1 cellular context compared by ENCODE assay signal in the genomic region with DNA sequence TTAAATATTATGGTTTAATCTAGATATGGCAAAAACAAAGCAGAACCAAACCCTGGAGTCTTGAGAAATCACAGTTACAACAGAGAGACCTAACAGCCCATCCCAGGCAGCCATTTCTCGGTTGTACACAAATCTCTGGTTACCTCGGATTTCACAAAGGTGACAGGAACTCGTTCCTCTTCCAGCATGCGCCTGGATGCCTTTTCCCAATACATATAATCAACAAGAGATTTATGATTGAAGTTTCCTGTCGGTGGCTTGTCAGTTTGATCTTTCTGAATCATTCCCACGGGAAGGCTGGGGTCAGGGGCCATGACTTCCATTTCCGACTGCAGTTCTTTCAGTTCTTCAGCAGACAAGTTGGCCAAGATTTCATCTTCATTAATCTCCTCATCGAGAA.
TF ChIP-seq lines count a peak whose summit lies in the region.

No MANE protein-coding gene starts in this region.

TF ChIP-seq in HepG2, 621 proteins besides CTCF, POLR2A, EP300 and RAD21:
- no peak for TF ChIP-seq ZNF333 (CRISPR knock-in tag; IDR thresholded peaks at IDR 0.05; ENCODE audit: borderline replicate concordance)
- no peak for TF ChIP-seq ASH2L (IDR thresholded peaks at IDR 0.05; ENCODE audit: insufficient read length, low read depth, low read length)
- TF ChIP-seq ZNF629 (CRISPR knock-in tag; conservative IDR thresholded peaks at IDR 0.05), result no peak
- no peak for TF ChIP-seq SIX1 (CRISPR knock-in tag; IDR thresholded peaks at IDR 0.05; ENCODE audit: borderline replicate concordance)
- TF ChIP-seq ZNF12 (CRISPR knock-in tag; IDR thresholded peaks at IDR 0.05), result no peak
- TF ChIP-seq ZNF558 (CRISPR knock-in tag; IDR thresholded peaks at IDR 0.05; ENCODE audit: borderline replicate concordance), result no peak
- no peak for TF ChIP-seq HCFC1 (IDR thresholded peaks at IDR 0.05; ENCODE audit: low read depth, low read length)
- TF ChIP-seq, protein P1, sequence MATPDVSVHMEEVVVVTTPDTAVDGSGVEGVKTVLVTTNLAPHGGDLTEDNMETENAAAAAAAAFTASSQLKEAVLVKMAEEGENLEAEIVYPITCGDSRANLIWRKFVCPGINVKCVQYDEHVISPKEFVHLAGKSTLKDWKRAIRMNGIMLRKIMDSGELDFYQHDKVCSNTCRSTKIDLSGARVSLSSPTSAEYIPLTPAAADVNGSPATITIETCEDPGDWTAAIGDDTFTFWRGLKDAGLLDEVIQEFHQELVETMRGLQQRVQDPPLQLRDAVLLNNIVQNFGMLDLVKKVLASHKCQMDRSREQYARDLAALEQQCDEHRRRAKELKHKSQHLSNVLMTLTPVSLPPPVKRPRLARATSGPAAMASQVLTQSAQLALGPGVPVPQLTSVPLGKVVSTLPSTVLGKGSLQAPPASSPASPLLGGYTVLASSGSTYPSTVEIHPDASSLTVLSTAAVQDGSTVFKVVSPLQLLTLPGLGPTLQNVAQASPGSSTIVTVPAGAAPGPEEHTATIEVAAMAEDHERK (CRISPR knock-in tag; IDR thresholded peaks at IDR 0.05; ENCODE audit: low read depth), result no peak
- TF ChIP-seq ZFP36L2 (CRISPR knock-in tag; IDR thresholded peaks at IDR 0.05), result no peak
- TF ChIP-seq, protein P2, sequence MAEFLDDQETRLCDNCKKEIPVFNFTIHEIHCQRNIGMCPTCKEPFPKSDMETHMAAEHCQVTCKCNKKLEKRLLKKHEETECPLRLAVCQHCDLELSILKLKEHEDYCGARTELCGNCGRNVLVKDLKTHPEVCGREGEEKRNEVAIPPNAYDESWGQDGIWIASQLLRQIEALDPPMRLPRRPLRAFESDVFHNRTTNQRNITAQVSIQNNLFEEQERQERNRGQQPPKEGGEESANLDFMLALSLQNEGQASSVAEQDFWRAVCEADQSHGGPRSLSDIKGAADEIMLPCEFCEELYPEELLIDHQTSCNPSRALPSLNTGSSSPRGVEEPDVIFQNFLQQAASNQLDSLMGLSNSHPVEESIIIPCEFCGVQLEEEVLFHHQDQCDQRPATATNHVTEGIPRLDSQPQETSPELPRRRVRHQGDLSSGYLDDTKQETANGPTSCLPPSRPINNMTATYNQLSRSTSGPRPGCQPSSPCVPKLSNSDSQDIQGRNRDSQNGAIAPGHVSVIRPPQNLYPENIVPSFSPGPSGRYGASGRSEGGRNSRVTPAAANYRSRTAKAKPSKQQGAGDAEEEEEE (CRISPR knock-in tag; IDR thresholded peaks at IDR 0.05; ENCODE audit: borderline replicate concordance), result no peak
- TF ChIP-seq, protein P3, sequence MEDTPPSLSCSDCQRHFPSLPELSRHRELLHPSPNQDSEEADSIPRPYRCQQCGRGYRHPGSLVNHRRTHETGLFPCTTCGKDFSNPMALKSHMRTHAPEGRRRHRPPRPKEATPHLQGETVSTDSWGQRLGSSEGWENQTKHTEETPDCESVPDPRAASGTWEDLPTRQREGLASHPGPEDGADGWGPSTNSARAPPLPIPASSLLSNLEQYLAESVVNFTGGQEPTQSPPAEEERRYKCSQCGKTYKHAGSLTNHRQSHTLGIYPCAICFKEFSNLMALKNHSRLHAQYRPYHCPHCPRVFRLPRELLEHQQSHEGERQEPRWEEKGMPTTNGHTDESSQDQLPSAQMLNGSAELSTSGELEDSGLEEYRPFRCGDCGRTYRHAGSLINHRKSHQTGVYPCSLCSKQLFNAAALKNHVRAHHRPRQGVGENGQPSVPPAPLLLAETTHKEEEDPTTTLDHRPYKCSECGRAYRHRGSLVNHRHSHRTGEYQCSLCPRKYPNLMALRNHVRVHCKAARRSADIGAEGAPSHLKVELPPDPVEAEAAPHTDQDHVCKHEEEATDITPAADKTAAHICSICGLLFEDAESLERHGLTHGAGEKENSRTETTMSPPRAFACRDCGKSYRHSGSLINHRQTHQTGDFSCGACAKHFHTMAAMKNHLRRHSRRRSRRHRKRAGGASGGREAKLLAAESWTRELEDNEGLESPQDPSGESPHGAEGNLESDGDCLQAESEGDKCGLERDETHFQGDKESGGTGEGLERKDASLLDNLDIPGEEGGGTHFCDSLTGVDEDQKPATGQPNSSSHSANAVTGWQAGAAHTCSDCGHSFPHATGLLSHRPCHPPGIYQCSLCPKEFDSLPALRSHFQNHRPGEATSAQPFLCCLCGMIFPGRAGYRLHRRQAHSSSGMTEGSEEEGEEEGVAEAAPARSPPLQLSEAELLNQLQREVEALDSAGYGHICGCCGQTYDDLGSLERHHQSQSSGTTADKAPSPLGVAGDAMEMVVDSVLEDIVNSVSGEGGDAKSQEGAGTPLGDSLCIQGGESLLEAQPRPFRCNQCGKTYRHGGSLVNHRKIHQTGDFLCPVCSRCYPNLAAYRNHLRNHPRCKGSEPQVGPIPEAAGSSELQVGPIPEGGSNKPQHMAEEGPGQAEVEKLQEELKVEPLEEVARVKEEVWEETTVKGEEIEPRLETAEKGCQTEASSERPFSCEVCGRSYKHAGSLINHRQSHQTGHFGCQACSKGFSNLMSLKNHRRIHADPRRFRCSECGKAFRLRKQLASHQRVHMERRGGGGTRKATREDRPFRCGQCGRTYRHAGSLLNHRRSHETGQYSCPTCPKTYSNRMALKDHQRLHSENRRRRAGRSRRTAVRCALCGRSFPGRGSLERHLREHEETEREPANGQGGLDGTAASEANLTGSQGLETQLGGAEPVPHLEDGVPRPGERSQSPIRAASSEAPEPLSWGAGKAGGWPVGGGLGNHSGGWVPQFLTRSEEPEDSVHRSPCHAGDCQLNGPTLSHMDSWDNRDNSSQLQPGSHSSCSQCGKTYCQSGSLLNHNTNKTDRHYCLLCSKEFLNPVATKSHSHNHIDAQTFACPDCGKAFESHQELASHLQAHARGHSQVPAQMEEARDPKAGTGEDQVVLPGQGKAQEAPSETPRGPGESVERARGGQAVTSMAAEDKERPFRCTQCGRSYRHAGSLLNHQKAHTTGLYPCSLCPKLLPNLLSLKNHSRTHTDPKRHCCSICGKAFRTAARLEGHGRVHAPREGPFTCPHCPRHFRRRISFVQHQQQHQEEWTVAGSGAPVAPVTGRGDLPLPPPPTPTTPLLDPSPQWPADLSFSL (CRISPR knock-in tag; IDR thresholded peaks at IDR 0.05), result no peak
- TF ChIP-seq ZNF879 (CRISPR knock-in tag; IDR thresholded peaks at IDR 0.05), result no peak
- TF ChIP-seq, protein P4, sequence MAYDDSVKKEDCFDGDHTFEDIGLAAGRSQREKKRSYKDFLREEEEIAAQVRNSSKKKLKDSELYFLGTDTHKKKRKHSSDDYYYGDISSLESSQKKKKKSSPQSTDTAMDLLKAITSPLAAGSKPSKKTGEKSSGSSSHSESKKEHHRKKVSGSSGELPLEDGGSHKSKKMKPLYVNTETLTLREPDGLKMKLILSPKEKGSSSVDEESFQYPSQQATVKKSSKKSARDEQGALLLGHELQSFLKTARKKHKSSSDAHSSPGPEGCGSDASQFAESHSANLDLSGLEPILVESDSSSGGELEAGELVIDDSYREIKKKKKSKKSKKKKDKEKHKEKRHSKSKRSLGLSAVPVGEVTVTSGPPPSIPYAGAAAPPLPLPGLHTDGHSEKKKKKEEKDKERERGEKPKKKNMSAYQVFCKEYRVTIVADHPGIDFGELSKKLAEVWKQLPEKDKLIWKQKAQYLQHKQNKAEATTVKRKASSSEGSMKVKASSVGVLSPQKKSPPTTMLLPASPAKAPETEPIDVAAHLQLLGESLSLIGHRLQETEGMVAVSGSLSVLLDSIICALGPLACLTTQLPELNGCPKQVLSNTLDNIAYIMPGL (CRISPR knock-in tag; IDR thresholded peaks at IDR 0.05; ENCODE audit: borderline replicate concordance in 1 of 2, low read depth in 1 of 2), result no peak
- TF ChIP-seq ATF1 (CRISPR knock-in tag; IDR thresholded peaks at IDR 0.05), result no peak
- TF ChIP-seq ZNF251 (CRISPR knock-in tag; IDR thresholded peaks at IDR 0.05), result no peak
- TF ChIP-seq TP53 (CRISPR knock-in tag; conservative IDR thresholded peaks at IDR 0.05), result no peak
- TF ChIP-seq, protein P5, sequence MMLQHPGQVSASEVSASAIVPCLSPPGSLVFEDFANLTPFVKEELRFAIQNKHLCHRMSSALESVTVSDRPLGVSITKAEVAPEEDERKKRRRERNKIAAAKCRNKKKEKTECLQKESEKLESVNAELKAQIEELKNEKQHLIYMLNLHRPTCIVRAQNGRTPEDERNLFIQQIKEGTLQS (CRISPR knock-in tag; IDR thresholded peaks at IDR 0.05), result no peak
- no peak for TF ChIP-seq ZBTB8A (CRISPR knock-in tag; IDR thresholded peaks at IDR 0.05; ENCODE audit: borderline replicate concordance, low read depth)
- TF ChIP-seq, protein P6, sequence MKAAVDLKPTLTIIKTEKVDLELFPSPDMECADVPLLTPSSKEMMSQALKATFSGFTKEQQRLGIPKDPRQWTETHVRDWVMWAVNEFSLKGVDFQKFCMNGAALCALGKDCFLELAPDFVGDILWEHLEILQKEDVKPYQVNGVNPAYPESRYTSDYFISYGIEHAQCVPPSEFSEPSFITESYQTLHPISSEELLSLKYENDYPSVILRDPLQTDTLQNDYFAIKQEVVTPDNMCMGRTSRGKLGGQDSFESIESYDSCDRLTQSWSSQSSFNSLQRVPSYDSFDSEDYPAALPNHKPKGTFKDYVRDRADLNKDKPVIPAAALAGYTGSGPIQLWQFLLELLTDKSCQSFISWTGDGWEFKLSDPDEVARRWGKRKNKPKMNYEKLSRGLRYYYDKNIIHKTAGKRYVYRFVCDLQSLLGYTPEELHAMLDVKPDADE (CRISPR knock-in tag; IDR thresholded peaks at IDR 0.05), result no peak
- TF ChIP-seq MBNL3 (CRISPR knock-in tag; conservative IDR thresholded peaks at IDR 0.05), result no peak
